Comparison of ENCODE assay signal across 10 cellular contexts in the genomic region with DNA sequence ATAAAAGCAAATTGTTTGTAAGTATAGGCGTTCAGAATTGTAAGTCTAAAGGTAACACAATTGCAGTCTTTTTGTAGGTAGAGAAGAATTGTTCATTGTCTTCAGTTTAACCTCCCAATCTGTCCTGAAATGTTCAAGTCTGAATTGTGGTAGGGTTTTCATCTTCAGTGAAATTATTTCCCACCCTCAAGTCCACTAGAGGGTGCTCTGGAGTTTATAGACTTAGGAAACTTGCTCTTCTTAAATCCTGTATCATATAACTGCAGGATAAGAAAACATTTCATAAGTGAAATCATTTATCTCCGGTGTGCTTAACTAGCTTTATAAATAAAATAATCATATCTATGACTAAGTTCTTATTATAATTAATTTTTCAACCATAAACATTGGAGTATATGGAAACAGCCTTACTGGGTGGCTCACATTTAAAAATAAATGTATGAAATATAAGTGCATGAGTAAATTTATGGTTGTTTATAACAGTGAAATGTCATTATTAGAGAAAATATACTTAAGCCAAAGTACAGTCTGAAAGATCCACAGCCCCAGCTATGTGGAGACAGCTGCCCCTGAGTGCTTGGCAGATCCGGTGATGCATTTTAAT.
A peak's percentile ranks its signal among the peaks of the same experiment; 100 is the strongest.
DNase-seq lines count a peak whose midpoint lies in the region; ATAC-seq and TF ChIP-seq lines count a peak whose summit lies in the region.
"Had no signal": no experiment of that assay in that cellular context is flagged by ENCODE, and none has a peak within 500 bp of the region (broad histone marks: within the 10 kb centered on the region; RNA-seq: fewer than 3 reads in every experiment).

No MANE protein-coding gene starts in this region.

- intact Hi-C loops in right lobe of liver (cut with DNase I), result loop anchor here in 1 of 2 donors (5.0 kb wide), 1 partner anchor 248 kb away; no protein-coding TSS in a partner anchor

- DNase-seq in COR-L47 (lab: John Stamatoyannopoulos, UW) (peak; percentile 42), HL-60 (ENCODE audit: low read depth in 1 of 2, low spot score in 1 of 2) (peak; percentile 7 to 28), NOMO-1 treated with DMSO at 0.1 percent for 48 hours (lab: John Stamatoyannopoulos, UW; ENCODE audit: unreplicated experiment) (peak; percentile 47), cerebellar cortex (ENCODE audit: low spot score) (peak; percentile 84), right lobe of liver (no peak)
- no peak for DNase-seq in stimulated activated CD4-positive, alpha-beta T cell treated with anti-CD3 and anti-CD28 coated beads, Interleukin-2, amount 100 ng/mL, for 48 hours

- no peaks in the 10 kb centered on the region for H3K4me1 ChIP-seq in right lobe of liver

- H3K4me3 ChIP-seq in HL-60 (replicated peaks; ENCODE audit: insufficient read depth, low read length) (no peak overlapping the region), right lobe of liver (no peak overlapping the region)
- H3K4me3 ChIP-seq: SK-N-MC had no signal

- ATAC-seq in right lobe of liver, result peak; percentile 63 to 72 (median 67)
- no peak for ATAC-seq in HG02852 (IDR thresholded peaks at IDR 0.05; ENCODE audit: unreplicated experiment)
- no peak for ATAC-seq in activated CD4-positive, CD25-positive, alpha-beta regulatory T cell treated with anti-CD3 and anti-CD28 coated beads, Interleukin-2, amount 50 U/mL, for 24 hours

- no peak for TF ChIP-seq POLR2A in right lobe of liver (IDR thresholded peaks at IDR 0.05)

- no peak overlapping the region for H3K27ac ChIP-seq in HL-60 (replicated peaks)
- H3K27ac ChIP-seq in right lobe of liver, result no peak overlapping the region
- H3K27ac ChIP-seq: neutrophil, SK-N-MC had no signal

- 56% methylated on average over 3 of the region's 3 CpGs for WGBS in right lobe of liver (ENCODE audit: insufficient coverage, low coverage, low lambda C conversion rate, missing lambda C conversion rate)

- TF ChIP-seq CTCF in HL-60 (IDR thresholded peaks at IDR 0.05; ENCODE audit: insufficient read depth, low read length) (peak; percentile 50), right lobe of liver (IDR thresholded peaks at IDR 0.05) (peak; percentile 45 to 73 (median 68))

- no peaks in the 10 kb centered on the region for H3K9me3 ChIP-seq in right lobe of liver
- H3K9me3 ChIP-seq: neutrophil had no signal

- H3K36me3 ChIP-seq in right lobe of liver, result peaks cover 0 to 34% (median 5%) of the 10 kb centered on the region in 4 donors
- H3K36me3 ChIP-seq: neutrophil had no signal

- H3K27me3 ChIP-seq in HL-60 (ENCODE audit: insufficient read depth, poor library complexity, severe bottlenecking) (no peaks in the 10 kb centered on the region), right lobe of liver (no peaks in the 10 kb centered on the region)
- H3K27me3 ChIP-seq: neutrophil had no signal

Comparison
In these comparisons a context has a peak if more than half of its experiments do, and no peak if none do; other contexts are left out.
1. DNase-seq: peak in COR-L47 (single experiment), HL-60 (2 of 2), NOMO-1 treated with DMSO at 0.1 percent for 48 hours (single experiment) and cerebellar cortex (single experiment); none in right lobe of liver (0 of 3) and stimulated activated CD4-positive, alpha-beta T cell treated with anti-CD3 and anti-CD28 coated beads, Interleukin-2, amount 100 ng/mL, for 48 hours (0 of 2).
2. ATAC-seq: peak in right lobe of liver (4 of 4); none in HG02852 (single experiment) and activated CD4-positive, CD25-positive, alpha-beta regulatory T cell treated with anti-CD3 and anti-CD28 coated beads, Interleukin-2, amount 50 U/mL, for 24 hours (0 of 2).